20 cellular contexts compared by ENCODE assay signal in genomic region chr9:22142681-22143080, GRCh38.
DNase-seq lines count a peak whose midpoint lies in the region; ATAC-seq, FAIRE-seq and TF ChIP-seq lines count a peak whose summit lies in the region.
"Had no signal": no experiment of that assay in that cellular context is flagged by ENCODE, and none has a peak within 500 bp of the region (broad histone marks: within the 10 kb centered on the region; RNA-seq: fewer than 3 reads in every experiment).

No MANE protein-coding gene starts in this region.

- TF ChIP-seq CTCF in bronchial epithelial cell (IDR thresholded peaks at IDR 0.05; ENCODE audit: insufficient read depth, low read length, severe bottlenecking) (no peak), keratinocyte (optimal IDR thresholded peaks at IDR 0.05 in 1 of 3, IDR thresholded peaks at IDR 0.05 in 1 of 3, conservative IDR thresholded peaks at IDR 0.05 in 1 of 3; ENCODE audit: extremely low read depth in 1 of 3, insufficient read depth in 2 of 3, low read length in 3 of 3) (no peak), GM23338 (conservative IDR thresholded peaks at IDR 0.05; ENCODE audit: low read depth in 2 of 2) (no peak)

- dilution Hi-C loops in keratinocyte (cut with MboI; ENCODE audit: extremely low pct_ligation_motif_present, low sequenced_read_pairs) = no loop called here

- H3K27ac ChIP-seq in ACC112 (ENCODE audit: low read depth, low read length) (peak overlapping the region; percentile 71), keratinocyte (ENCODE audit: control insufficient read depth, insufficient read depth, low read length) (no peak overlapping the region), GM23338 (ENCODE audit: low read depth) (no peak overlapping the region)
- H3K27ac ChIP-seq: KMS-11, tibial artery had no signal

- DNase-seq in LHCN-M2 (ENCODE audit: low read depth) = peak; percentile 41
- DNase-seq in bronchial epithelial cell (ENCODE audit: low read depth) = peak; percentile 51
- DNase-seq in keratinocyte (ENCODE audit: low read depth, low spot score) = no peak
- no peak for DNase-seq in cerebellar cortex (ENCODE audit: low spot score)
- DNase-seq in NOMO-1 treated with dmso at 0.1 percent for 144 hours (lab: John Stamatoyannopoulos, UW; ENCODE audit: unreplicated experiment) = no peak
- no peak for DNase-seq in GM23338 (ENCODE audit: low spot score)
- DNase-seq in ureter (ENCODE audit: low spot score) = no peak
- DNase-seq: activated naive CD8-positive, alpha-beta T cell treated with anti-CD3 and anti-CD28 coated beads, Interleukin-2, amount 10 ng/mL, durations not matched to agents 7 days and 5 days; activated T-cell treated with anti-CD3 and anti-CD28 coated beads, Interleukin-2, amount 50 U/mL, for 72 hours; CD4-positive, alpha-beta T cell; effector memory CD4-positive, alpha-beta T cell; NCI-H1092; NCI-H510A; SK-N-SH; stimulated activated naive CD4-positive, alpha-beta T cell treated with Interleukin-2 at 50 U/mL for 16 hours; T-helper 9 cell; tibial artery had no signal

- H3K4me3 ChIP-seq in ACC112 (ENCODE audit: low read depth, low read length) (peak overlapping the region; percentile 26; the same call in 1 of the 2 replicates), bronchial epithelial cell (ENCODE audit: low read depth, low read length) (no peak overlapping the region), keratinocyte (ENCODE audit: control insufficient read depth in 2 of 3, extremely low read depth in 1 of 3, insufficient read depth in 2 of 3, low read depth in 1 of 3, low read length in 3 of 3) (no peak overlapping the region), GM23338 (no peak overlapping the region)
- H3K4me3 ChIP-seq: tibial artery had no signal

- H3K27me3 ChIP-seq in ACC112 (ENCODE audit: insufficient read depth, low read length) (no peaks in the 10 kb centered on the region), bronchial epithelial cell (ENCODE audit: control insufficient read depth, insufficient read depth, low read length) (no peaks in the 10 kb centered on the region), keratinocyte (ENCODE audit: control insufficient read depth, extremely low read depth, insufficient read depth, low read length) (no peaks in the 10 kb centered on the region), GM23338 (ENCODE audit: insufficient read depth) (no peaks in the 10 kb centered on the region)
- H3K27me3 ChIP-seq: tibial artery had no signal

- no peaks in the 10 kb centered on the region for H3K9me2 ChIP-seq in GM23338 (ENCODE audit: insufficient read depth)
- H3K9me2 ChIP-seq: SK-N-SH had no signal

- H3K4me1 Mint-ChIP-seq in GM23338 = 0 out of 3 replicates have a peak, but pooled peaks cover 2% of the 10 kb centered on the region
- H3K4me1 Mint-ChIP-seq: central memory CD8-positive, alpha-beta T cell had no signal

- no peaks in the 10 kb centered on the region for H3K9me3 ChIP-seq in keratinocyte (ENCODE audit: control insufficient read depth, low read depth, low read length)
- H3K9me3 ChIP-seq: SK-N-SH, tibial artery had no signal

- H3K4me2 ChIP-seq in keratinocyte (ENCODE audit: control insufficient read depth, extremely low read depth, insufficient read depth, low read depth, low read length) = no peak overlapping the region
- H3K4me2 ChIP-seq in GM23338 = no peak overlapping the region
- H3K4me2 ChIP-seq: KMS-11, SK-N-SH had no signal

- H3K79me2 ChIP-seq in ACC112 (ENCODE audit: control insufficient read depth, insufficient read depth, low read length, unreplicated experiment) (no peaks in the 10 kb centered on the region), keratinocyte (ENCODE audit: control insufficient read depth, insufficient read depth, low read length) (no peaks in the 10 kb centered on the region), GM23338 (replicated peaks; ENCODE audit: insufficient read depth) (no peaks in the 10 kb centered on the region)

- H4K20me1 ChIP-seq in keratinocyte (ENCODE audit: control insufficient read depth, extremely low read depth, insufficient read depth, low read length) (no peaks in the 10 kb centered on the region), GM23338 (replicated peaks; ENCODE audit: insufficient read depth) (no peaks in the 10 kb centered on the region)

- no peaks in the 10 kb centered on the region for H3K9me1 ChIP-seq in keratinocyte (ENCODE audit: control insufficient read depth, extremely low read depth, insufficient read depth, low read length)

- H3K9me3 Mint-ChIP-seq in GM23338 = no peaks in the 10 kb centered on the region
- H3K9me3 Mint-ChIP-seq: activated naive CD8-positive, alpha-beta T cell treated with anti-CD3 and anti-CD28 coated beads, Interleukin-2, amount 10 ng/mL, durations not matched to agents 7 days and 5 days; activated T-cell treated with anti-CD3 and anti-CD28 coated beads, Interleukin-2, amount 50 U/mL, for 72 hours; CD4-positive, alpha-beta T cell; central memory CD8-positive, alpha-beta T cell had no signal

- H2AFZ ChIP-seq in ACC112 (ENCODE audit: low read length, unreplicated experiment) (peak overlapping the region; percentile 84), keratinocyte (ENCODE audit: control insufficient read depth, low read length) (peak overlapping the region; percentile 16), GM23338 (no peak overlapping the region)

- H3K4me1 ChIP-seq in ACC112 (ENCODE audit: control insufficient read depth, insufficient read depth, low read length, unreplicated experiment) (peaks cover 43% of the 10 kb centered on the region), keratinocyte (ENCODE audit: control insufficient read depth, extremely low read depth, insufficient read depth, low read length) (peaks cover 31% of the 10 kb centered on the region), GM23338 (ENCODE audit: insufficient read depth) (no peaks in the 10 kb centered on the region)
- H3K4me1 ChIP-seq: tibial artery had no signal

- H3K9ac ChIP-seq in keratinocyte (ENCODE audit: control insufficient read depth, extremely low read depth, insufficient read depth, low read length) = no peak overlapping the region
- H3K9ac ChIP-seq: KMS-11, SK-N-SH had no signal

- ATAC-seq in GM23338 = no peak
- ATAC-seq: activated T-cell treated with anti-CD3 and anti-CD28 coated beads, Interleukin-2, amount 50 U/mL, for 72 hours had no signal

- no peak for FAIRE-seq in bronchial epithelial cell (lab: Jason Lieb, UNC)
- FAIRE-seq in keratinocyte (lab: Jason Lieb, UNC) = no peak

- H3F3A ChIP-seq in GM23338 (replicated peaks; ENCODE audit: low read depth) = no peaks in the 10 kb centered on the region

- H3K4me3 Mint-ChIP-seq in GM23338 = no peak overlapping the region
- H3K4me3 Mint-ChIP-seq: activated naive CD8-positive, alpha-beta T cell treated with anti-CD3 and anti-CD28 coated beads, Interleukin-2, amount 10 ng/mL, durations not matched to agents 7 days and 5 days; activated T-cell treated with anti-CD3 and anti-CD28 coated beads, Interleukin-2, amount 50 U/mL, for 72 hours; CD4-positive, alpha-beta T cell; central memory CD8-positive, alpha-beta T cell had no signal

- H3K36me3 ChIP-seq in ACC112 (ENCODE audit: insufficient read depth, low read length) = no peaks in the 10 kb centered on the region
- H3K36me3 ChIP-seq in bronchial epithelial cell (ENCODE audit: control insufficient read depth, insufficient read depth, low read length) = no peaks in the 10 kb centered on the region
- no peaks in the 10 kb centered on the region for H3K36me3 ChIP-seq in keratinocyte (ENCODE audit: control insufficient read depth in 2 of 2, extremely low read depth in 1 of 2, insufficient read depth in 2 of 2, low read length in 2 of 2)
- H3K36me3 ChIP-seq in GM23338 (ENCODE audit: insufficient read depth) = no peaks in the 10 kb centered on the region
- H3K36me3 ChIP-seq: tibial artery had no signal

- no peak overlapping the region for H3K27ac Mint-ChIP-seq in GM23338
- H3K27ac Mint-ChIP-seq: activated naive CD8-positive, alpha-beta T cell treated with anti-CD3 and anti-CD28 coated beads, Interleukin-2, amount 10 ng/mL, durations not matched to agents 7 days and 5 days; activated T-cell treated with anti-CD3 and anti-CD28 coated beads, Interleukin-2, amount 50 U/mL, for 72 hours; CD4-positive, alpha-beta T cell had no signal

- H3K36me3 Mint-ChIP-seq in GM23338 (ENCODE audit: low read depth) = no peaks in the 10 kb centered on the region

- no peaks in the 10 kb centered on the region for H3K27me3 Mint-ChIP-seq in GM23338 (ENCODE audit: insufficient read depth, low read depth, poor library complexity)

TF ChIP-seq in GM23338, 12 proteins besides CTCF, POLR2A, EP300 and RAD21:
- TF ChIP-seq ZNF331 (CRISPR knock-in tag; IDR thresholded peaks at IDR 0.05; ENCODE audit: low read depth) = no peak

Comparison
In these comparisons a context has a peak if more than half of its experiments do, and no peak if none do; other contexts are left out.
1. DNase-seq: peak in LHCN-M2 (single experiment) and bronchial epithelial cell (single experiment); none in keratinocyte (single experiment), cerebellar cortex (single experiment), NOMO-1 treated with dmso at 0.1 percent for 144 hours (single experiment), GM23338 (single experiment) and ureter (single experiment).